ENCODE assay signal across 12 cellular contexts in genomic region chr1:53992085-53992874, GRCh38. TPM values are rescaled to one million over a fixed set of nuclear protein-coding genes. Genes with fewer than 3 reads are reported as not detected.
DNase-seq lines count a peak whose midpoint lies in the region; ATAC-seq and TF ChIP-seq lines count a peak whose summit lies in the region.
"Had no signal": no experiment of that assay in that cellular context is flagged by ENCODE, and none has a peak within 500 bp of the region (broad histone marks: within the 10 kb centered on the region; RNA-seq: fewer than 3 reads in every experiment).

No MANE protein-coding gene starts in this region.

- no peak overlapping the region for H2BK20ac ChIP-seq in H9 (ENCODE audit: low read depth, low read length, poor library complexity, severe bottlenecking)

- no peak overlapping the region for H3K4me3 ChIP-seq in upper lobe of left lung
- no peak overlapping the region for H3K4me3 ChIP-seq in CD4-positive, alpha-beta memory T cell (ENCODE audit: low read length in 2 of 2)

- H3K27me3 Mint-ChIP-seq in H9 (ENCODE audit: low read depth), result peaks cover 3% of the 10 kb centered on the region; the same call in 1 of the 2 replicates
- no peaks in the 10 kb centered on the region for H3K27me3 Mint-ChIP-seq in glutamatergic neuron (ENCODE audit: unreplicated experiment)
- peaks cover 0 to 3% of the 10 kb centered on the region in 2 donors for H3K27me3 Mint-ChIP-seq in CD4-positive, alpha-beta memory T cell

- H2AK5ac ChIP-seq in H9 (ENCODE audit: insufficient read length, low read length), result no peak overlapping the region

- H4K91ac ChIP-seq in H9 (ENCODE audit: insufficient read length, low read depth, low read length), result no peak overlapping the region

- no peak overlapping the region for H3K9ac ChIP-seq in H9 (ENCODE audit: extremely low read depth, insufficient read length, low read length)

- no peaks in the 10 kb centered on the region; a peak in 1 of 7 replicates for H3K36me3 Mint-ChIP-seq in H9 (ENCODE audit: insufficient read depth in 1 of 3, low read depth in 3 of 3)
- no peaks in the 10 kb centered on the region for H3K36me3 Mint-ChIP-seq in glutamatergic neuron (ENCODE audit: unreplicated experiment)
- no peaks in the 10 kb centered on the region for H3K36me3 Mint-ChIP-seq in CD4-positive, alpha-beta memory T cell
- H3K36me3 Mint-ChIP-seq: immature natural killer cell; naive thymus-derived CD8-positive, alpha-beta T cell had no signal

- H3K18ac ChIP-seq in H9 (ENCODE audit: insufficient read length, low read depth, low read length), result no peak overlapping the region

- no peak overlapping the region for H3T11ph ChIP-seq in H9 (ENCODE audit: low read length)

- no peak overlapping the region for H3K4ac ChIP-seq in H9 (ENCODE audit: low read depth, low read length)

- no peaks in the 10 kb centered on the region for H3K36me3 ChIP-seq in upper lobe of left lung
- H3K36me3 ChIP-seq in CD4-positive, alpha-beta memory T cell (ENCODE audit: insufficient read depth, low read length), result no peaks in the 10 kb centered on the region

- no peak for TF ChIP-seq POLR2A in upper lobe of left lung (IDR thresholded peaks at IDR 0.05)

- peak; percentile 28 for DNase-seq in COLO668 (lab: John Stamatoyannopoulos, UW; ENCODE audit: unreplicated experiment)
- peak; percentile 64 for DNase-seq in H9
- DNase-seq in cerebellar cortex (ENCODE audit: low spot score), result peak; percentile 42
- DNase-seq in medulla oblongata (ENCODE audit: extremely low spot score), result peak; percentile 34
- DNase-seq in upper lobe of left lung, result no peak
- no peak for DNase-seq in glutamatergic neuron
- no peak for DNase-seq in CD4-positive, alpha-beta memory T cell
- no peak for DNase-seq in SW 1271 (lab: John Stamatoyannopoulos, UW)
- DNase-seq: Calu3; immature natural killer cell; naive thymus-derived CD8-positive, alpha-beta T cell; NCI-H2029 treated with DMSO at 0.1 percent for 48 hours had no signal

- no peaks in the 10 kb centered on the region for H4K20me1 ChIP-seq in H9 (ENCODE audit: control insufficient read depth, insufficient read depth, insufficient read length)

- no peak overlapping the region for H3K4me2 ChIP-seq in H9 (ENCODE audit: insufficient read depth, insufficient read length, low read length)

- no peaks in the 10 kb centered on the region for H3K9me3 ChIP-seq in H9 (ENCODE audit: control insufficient read depth, low read depth, low read length)
- H3K9me3 ChIP-seq in upper lobe of left lung, result no peaks in the 10 kb centered on the region
- no peaks in the 10 kb centered on the region for H3K9me3 ChIP-seq in CD4-positive, alpha-beta memory T cell (ENCODE audit: control insufficient read depth in 1 of 2, low read length in 2 of 2)

- WGBS in H9 (ENCODE audit: extremely low coverage, insufficient read length, low lambda C conversion rate), result no CpG with 5 or more reads among the region's 4 CpGs
- 43 to 45% methylated on average over 1 to 2 of the region's 4 CpGs for WGBS in upper lobe of left lung, 2 donors

- no peak overlapping the region for H2BK120ac ChIP-seq in H9 (ENCODE audit: low read depth, low read length, poor library complexity, severe bottlenecking)

- H3K23me2 ChIP-seq in H9 (ENCODE audit: insufficient read length, low read depth, low read length, poor library complexity, severe bottlenecking), result no peaks in the 10 kb centered on the region

- intact Hi-C loops in CD4-positive, alpha-beta memory T cell (cut with micrococcal nuclease), result no loop called here

- TF ChIP-seq EP300 in upper lobe of left lung (IDR thresholded peaks at IDR 0.05), result no peak

- no peak overlapping the region for H4K8ac ChIP-seq in H9 (replicated peaks; ENCODE audit: insufficient read length, low read depth, low read length)

- H3K4me1 Mint-ChIP-seq in H9 (no peaks in the 10 kb centered on the region), glutamatergic neuron (ENCODE audit: low read depth, unreplicated experiment) (no peaks in the 10 kb centered on the region)
- peaks cover 0 to 10% (median 2%) of the 10 kb centered on the region in 4 donors for H3K4me1 Mint-ChIP-seq in CD4-positive, alpha-beta memory T cell
- H3K4me1 Mint-ChIP-seq: immature natural killer cell had no signal

- CTCF ChIA-PET in CD4-positive, alpha-beta memory T cell (lab: Charles Lee; ENCODE audit: partially characterized antibody), result interaction anchor here (0.7 kb wide), 1 partner anchor 90 kb away, joined by 3 read pairs; no protein-coding TSS in a partner anchor

- H3K4me3 Mint-ChIP-seq in H9, result no peak overlapping the region
- H3K4me3 Mint-ChIP-seq in glutamatergic neuron (ENCODE audit: unreplicated experiment), result no peak overlapping the region
- no peak overlapping the region for H3K4me3 Mint-ChIP-seq in CD4-positive, alpha-beta memory T cell
- H3K4me3 Mint-ChIP-seq: immature natural killer cell; naive thymus-derived CD8-positive, alpha-beta T cell had no signal

- no peak overlapping the region for H3K23ac ChIP-seq in H9 (ENCODE audit: insufficient read length, low read depth, low read length)

- POLR2A ChIA-PET in CD4-positive, alpha-beta memory T cell (lab: Charles Lee; ENCODE audit: partially characterized antibody), result no interaction called here

- H3K56ac ChIP-seq in H9 (ENCODE audit: insufficient read length, low read depth, low read length), result no peak overlapping the region

- H3K27ac ChIP-seq in H9 (ENCODE audit: insufficient read length, low read depth, low read length), result no peak overlapping the region
- H3K27ac ChIP-seq in upper lobe of left lung, result no peak overlapping the region
- H3K27ac ChIP-seq in CD4-positive, alpha-beta memory T cell (ENCODE audit: low read depth, low read length), result no peak overlapping the region

- H3K79me2 ChIP-seq in H9 (ENCODE audit: insufficient read depth, low read length), result no peaks in the 10 kb centered on the region

- H3K14ac ChIP-seq in H9 (ENCODE audit: insufficient read depth, low read length), result no peak overlapping the region

- H3K79me1 ChIP-seq in H9 (ENCODE audit: insufficient read depth, low read depth, low read length, poor library complexity, severe bottlenecking), result no peaks in the 10 kb centered on the region

- no peak for ATAC-seq in upper lobe of left lung (ENCODE audit: low FRiP score in 2 of 2)
- ATAC-seq: naive thymus-derived CD8-positive, alpha-beta T cell had no signal

- H4K5ac ChIP-seq in H9 (ENCODE audit: insufficient read length, low read depth, low read length), result no peak overlapping the region

- no peaks in the 10 kb centered on the region; a peak in 1 of 5 replicates for H3K9me3 Mint-ChIP-seq in H9
- H3K9me3 Mint-ChIP-seq in glutamatergic neuron (ENCODE audit: unreplicated experiment), result no peaks in the 10 kb centered on the region
- H3K9me3 Mint-ChIP-seq in CD4-positive, alpha-beta memory T cell, result no peaks in the 10 kb centered on the region
- H3K9me3 Mint-ChIP-seq: immature natural killer cell; naive thymus-derived CD8-positive, alpha-beta T cell had no signal

- TF ChIP-seq CTCF in H9 (conservative IDR thresholded peaks at IDR 0.05), result peak; percentile 70
- peak in 2 of 6 experiments; percentile 15 to 17 for TF ChIP-seq CTCF in upper lobe of left lung (IDR thresholded peaks at IDR 0.05)
- no peak for TF ChIP-seq CTCF in glutamatergic neuron (IDR thresholded peaks at IDR 0.05; ENCODE audit: partially characterized antibody, unreplicated experiment)

- H3K27ac Mint-ChIP-seq in H9 (no peak overlapping the region), glutamatergic neuron (ENCODE audit: unreplicated experiment) (no peak overlapping the region)
- H3K27ac Mint-ChIP-seq in CD4-positive, alpha-beta memory T cell, result no peak overlapping the region
- H3K27ac Mint-ChIP-seq: immature natural killer cell; naive thymus-derived CD8-positive, alpha-beta T cell had no signal

- H3K4me1 ChIP-seq in H9 (ENCODE audit: insufficient read depth, low read length), result no peaks in the 10 kb centered on the region
- no peaks in the 10 kb centered on the region for H3K4me1 ChIP-seq in upper lobe of left lung
- no peaks in the 10 kb centered on the region for H3K4me1 ChIP-seq in CD4-positive, alpha-beta memory T cell (ENCODE audit: insufficient read depth, low read length)

- no peak overlapping the region for H2AFZ ChIP-seq in H9 (ENCODE audit: low read length)

- H3K27me3 ChIP-seq in H9 (ENCODE audit: insufficient read depth, low read length) (no peaks in the 10 kb centered on the region), upper lobe of left lung (no peaks in the 10 kb centered on the region)
- H3K27me3 ChIP-seq in CD4-positive, alpha-beta memory T cell (ENCODE audit: insufficient read depth, low read length), result no peaks in the 10 kb centered on the region

- H2BK5ac ChIP-seq in H9 (ENCODE audit: insufficient read length, low read length), result no peak overlapping the region

- no peak overlapping the region for H2BK12ac ChIP-seq in H9 (ENCODE audit: insufficient read length, low read depth, low read length)

- H2BK15ac ChIP-seq in H9 (ENCODE audit: low read depth, low read length), result no peak overlapping the region

RNA-seq across cellular contexts. Expression of gene LDLRAD1, which starts 25.7 kb away (rescaled TPM):
- total RNA-seq in H9 (2021) (not detected in 2 replicates), upper lobe of left lung (10 to 100 TPM in 2 of 6 donors, 1 to 10 TPM in 3, under 1 TPM in 1; 0.46 to 27.4 (median 7.9) TPM), glutamatergic neuron (ENCODE audit: unreplicated experiment) (not detected)
- not detected for total RNA-seq in CD4-positive, alpha-beta memory T cell
- not detected for polyA plus RNA-seq in CD4-positive, alpha-beta memory T cell
- total RNA-seq: Calu3; naive thymus-derived CD8-positive, alpha-beta T cell had no signal
- polyA plus RNA-seq: immature natural killer cell; naive thymus-derived CD8-positive, alpha-beta T cell had no signal

RNA-seq across cellular contexts. Expression of gene LRRC42, which starts 46.1 kb away (rescaled TPM):
- 36.3 and 38.2 TPM in 2 replicates for total RNA-seq in H9 (2021)
- 10 to 100 TPM; 13.2 to 26.6 (median 17.6) TPM for total RNA-seq in upper lobe of left lung
- total RNA-seq in glutamatergic neuron (ENCODE audit: unreplicated experiment), result 37.5 TPM
- 1 to 10 TPM; 7.3 to 8.7 TPM for total RNA-seq in CD4-positive, alpha-beta memory T cell
- polyA plus RNA-seq in CD4-positive, alpha-beta memory T cell, result 1 to 10 TPM; 4.7 to 8.4 TPM

RNA-seq across cellular contexts. Expression of gene IFT25, which starts 46.8 kb away (rescaled TPM):
- total RNA-seq in H9 (2021) (33.6 and 36.8 TPM in 2 replicates), upper lobe of left lung (10 to 100 TPM; 11.1 to 35.5 (median 15.8) TPM), glutamatergic neuron (ENCODE audit: unreplicated experiment) (11.3 TPM)
- total RNA-seq in CD4-positive, alpha-beta memory T cell, result 10 to 100 TPM; 47.2 to 50.3 TPM
- polyA plus RNA-seq in CD4-positive, alpha-beta memory T cell, result 10 to 100 TPM; 45.5 to 65.4 TPM

Comparison
In these comparisons a context has a peak if more than half of its experiments do, and no peak if none do; other contexts are left out.
1. DNase-seq: peak in COLO668 (single experiment), H9 (single experiment), cerebellar cortex (single experiment) and medulla oblongata (single experiment); none in upper lobe of left lung (0 of 2), glutamatergic neuron (single experiment), CD4-positive, alpha-beta memory T cell (0 of 5) and SW 1271 (0 of 2).